In the genomic region with DNA sequence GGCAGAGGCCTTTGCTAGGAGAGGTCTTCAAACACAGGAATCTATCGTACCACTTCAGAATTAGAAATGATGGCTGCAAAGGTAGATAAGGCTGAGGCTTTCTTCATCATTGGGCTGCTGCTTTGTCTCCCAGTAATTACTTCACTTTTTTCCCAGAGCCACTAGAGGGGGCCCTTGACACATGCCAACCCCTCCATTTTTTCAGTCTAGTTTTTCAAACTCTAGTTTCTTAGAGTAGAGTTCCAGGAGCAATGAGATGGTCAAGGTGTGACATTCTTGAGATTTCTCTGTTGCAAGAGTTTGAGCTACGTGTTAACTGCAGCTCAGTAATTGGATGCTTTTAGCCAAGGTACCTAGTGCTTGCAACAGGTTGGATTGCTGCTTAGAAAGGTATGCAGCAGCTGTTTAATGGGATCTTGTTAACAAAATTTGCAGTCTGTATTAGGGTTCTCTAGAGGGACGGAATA, we compare ENCODE assay signal across 1 cellular context.
TF ChIP-seq lines count a peak whose summit lies in the region.

No MANE protein-coding gene starts in this region.

TF ChIP-seq in IMR-90, 13 proteins besides CTCF, POLR2A, EP300 and RAD21 (continued from another document):
- TF ChIP-seq SMC3 (IDR thresholded peaks at IDR 0.05; ENCODE audit: low read depth, low read length): peak; percentile 86
- TF ChIP-seq, protein P1, sequence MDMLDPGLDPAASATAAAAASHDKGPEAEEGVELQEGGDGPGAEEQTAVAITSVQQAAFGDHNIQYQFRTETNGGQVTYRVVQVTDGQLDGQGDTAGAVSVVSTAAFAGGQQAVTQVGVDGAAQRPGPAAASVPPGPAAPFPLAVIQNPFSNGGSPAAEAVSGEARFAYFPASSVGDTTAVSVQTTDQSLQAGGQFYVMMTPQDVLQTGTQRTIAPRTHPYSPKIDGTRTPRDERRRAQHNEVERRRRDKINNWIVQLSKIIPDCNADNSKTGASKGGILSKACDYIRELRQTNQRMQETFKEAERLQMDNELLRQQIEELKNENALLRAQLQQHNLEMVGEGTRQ (IDR thresholded peaks at IDR 0.05; ENCODE audit: low read depth, low read length): no peak
- no peak for TF ChIP-seq MXI1 (IDR thresholded peaks at IDR 0.05; ENCODE audit: borderline replicate concordance, low read depth, low read length)
- TF ChIP-seq RCOR1 (IDR thresholded peaks at IDR 0.05; ENCODE audit: insufficient replicate concordance, low read length): no peak
- TF ChIP-seq CEBPB (IDR thresholded peaks at IDR 0.05; ENCODE audit: low read depth, low read length): 0 out of 2 replicates have a peak, but pooled peaks have one; percentile 5
TF ChIP-seq in IMR-90: peak in this region for 2.
